ENCODE assay signal across 9 cellular contexts in genomic region chr22:20530368-20531153, GRCh38. TPM values are rescaled to one million over a fixed set of nuclear protein-coding genes. Genes with fewer than 3 reads are reported as not detected.
DNase-seq lines count a peak whose midpoint lies in the region; ATAC-seq, FAIRE-seq and TF ChIP-seq lines count a peak whose summit lies in the region.
"Had no signal": no experiment of that assay in that cellular context is flagged by ENCODE, and none has a peak within 500 bp of the region (broad histone marks: within the 10 kb centered on the region; RNA-seq: fewer than 3 reads in every experiment).

No MANE protein-coding gene starts in this region.

- H3K9me3 Mint-ChIP-seq in activated CD8-positive, alpha-beta T cell treated with anti-CD3 and anti-CD28 coated beads, Interleukin-2, amount 10 ng/mL, durations not matched to agents 7 days and 5 days (ENCODE audit: insufficient read depth), result no peaks in the 10 kb centered on the region
- no peaks in the 10 kb centered on the region for H3K9me3 Mint-ChIP-seq in activated CD8-positive, alpha-beta T cell treated with anti-CD3 and anti-CD28 coated beads for 36 hours

- peak overlapping the region; percentile 49 for H3K27ac Mint-ChIP-seq in activated CD8-positive, alpha-beta T cell treated with anti-CD3 and anti-CD28 coated beads, Interleukin-2, amount 10 ng/mL, durations not matched to agents 7 days and 5 days
- H3K27ac Mint-ChIP-seq in activated CD8-positive, alpha-beta T cell treated with anti-CD3 and anti-CD28 coated beads for 36 hours, result no peak overlapping the region

- intact Hi-C loops in activated CD8-positive, alpha-beta T cell treated with anti-CD3 and anti-CD28 coated beads for 36 hours (cut with micrococcal nuclease), result no loop called here
- intact Hi-C loops in lower lobe of right lung (cut with DNase I), result no loop called here

- no peaks in the 10 kb centered on the region for H3K9me3 ChIP-seq in lower lobe of right lung

- H3K4me3 ChIP-seq in bronchial epithelial cell (ENCODE audit: low read depth, low read length) (no peak overlapping the region), lower lobe of right lung (no peak overlapping the region)

- no peak for TF ChIP-seq CTCF in activated CD8-positive, alpha-beta T cell treated with anti-CD3 and anti-CD28 coated beads for 36 hours (IDR thresholded peaks at IDR 0.05)
- peak; percentile 17 for TF ChIP-seq CTCF in bronchial epithelial cell (IDR thresholded peaks at IDR 0.05; ENCODE audit: insufficient read depth, low read length, severe bottlenecking)
- no peak for TF ChIP-seq CTCF in lower lobe of right lung (IDR thresholded peaks at IDR 0.05)

- H3K27ac ChIP-seq in lower lobe of right lung, result peak overlapping the region; percentile 79

- H3K4me1 Mint-ChIP-seq in activated CD8-positive, alpha-beta T cell treated with anti-CD3 and anti-CD28 coated beads, Interleukin-2, amount 10 ng/mL, durations not matched to agents 7 days and 5 days (ENCODE audit: low read depth), result peaks cover 67% of the 10 kb centered on the region
- peaks cover 75% of the 10 kb centered on the region for H3K4me1 Mint-ChIP-seq in activated CD8-positive, alpha-beta T cell treated with anti-CD3 and anti-CD28 coated beads for 36 hours (ENCODE audit: low read depth)

- FAIRE-seq in bronchial epithelial cell (lab: Jason Lieb, UNC), result peak; percentile 97
- FAIRE-seq in urothelium cell line (lab: Jason Lieb, UNC), result peak; percentile 97

- H3K4me1 ChIP-seq in lower lobe of right lung, result peaks cover 59% of the 10 kb centered on the region

- no peaks in the 10 kb centered on the region for H3K27me3 Mint-ChIP-seq in activated CD8-positive, alpha-beta T cell treated with anti-CD3 and anti-CD28 coated beads, Interleukin-2, amount 10 ng/mL, durations not matched to agents 7 days and 5 days (ENCODE audit: low read depth)
- no peaks in the 10 kb centered on the region for H3K27me3 Mint-ChIP-seq in activated CD8-positive, alpha-beta T cell treated with anti-CD3 and anti-CD28 coated beads for 36 hours

- CTCF ChIA-PET in activated CD8-positive, alpha-beta T cell treated with anti-CD3 and anti-CD28 coated beads, Interleukin-2, amount 10 ng/mL, durations not matched to agents 7 days and 5 days (lab: Charles Lee), result no interaction called here
- CTCF ChIA-PET in activated CD8-positive, alpha-beta T cell treated with anti-CD3 and anti-CD28 coated beads for 36 hours (lab: Charles Lee), result interaction anchor here (0.6 to 1.4 kb wide), 5 partner anchors 8 to 36 kb away, joined by 3 read pairs; no protein-coding TSS in a partner anchor

- ATAC-seq in activated CD8-positive, alpha-beta T cell treated with anti-CD3 and anti-CD28 coated beads, Interleukin-2, amount 10 ng/mL, durations not matched to agents 7 days and 5 days, result no peak
- ATAC-seq in activated CD8-positive, alpha-beta T cell treated with anti-CD3 and anti-CD28 coated beads for 36 hours, result no peak
- ATAC-seq in lower lobe of right lung, result peak; percentile 67 to 72

- POLR2A ChIA-PET in activated CD8-positive, alpha-beta T cell treated with anti-CD3 and anti-CD28 coated beads, Interleukin-2, amount 10 ng/mL, durations not matched to agents 7 days and 5 days (lab: Charles Lee), result interaction anchor here (0.5 to 1.0 kb wide), 2 partner anchors 19 to 22 kb away, joined by 3 read pairs; no protein-coding TSS in a partner anchor
- POLR2A ChIA-PET in activated CD8-positive, alpha-beta T cell treated with anti-CD3 and anti-CD28 coated beads for 36 hours (lab: Charles Lee), result interaction anchor here (1.1 to 5.5 kb wide), 3 partner anchors 17 to 23 kb away, joined by 3 to 22 read pairs (median 5); partner anchors contain the start of gene MED15

- H3K27me3 ChIP-seq in bronchial epithelial cell (ENCODE audit: control insufficient read depth, insufficient read depth, low read length) (no peaks in the 10 kb centered on the region), lower lobe of right lung (ENCODE audit: low read depth) (no peaks in the 10 kb centered on the region)

- DNase-seq in activated CD8-positive, alpha-beta T cell treated with anti-CD3 and anti-CD28 coated beads, Interleukin-2, amount 10 ng/mL, durations not matched to agents 7 days and 5 days, result no peak
- no peak for DNase-seq in activated CD8-positive, alpha-beta T cell treated with anti-CD3 and anti-CD28 coated beads for 36 hours
- peak; percentile 93 for DNase-seq in bronchial epithelial cell (ENCODE audit: low read depth)
- peak; percentile 52 for DNase-seq in lower lobe of right lung
- peak; percentile 89 for DNase-seq in urothelium cell line (ENCODE audit: low spot score)
- DNase-seq in UCSD-AML1 (lab: John Stamatoyannopoulos, UW; ENCODE audit: unreplicated experiment), result no peak
- DNase-seq in NCI-H748 (lab: John Stamatoyannopoulos, UW; ENCODE audit: unreplicated experiment), result no peak
- DNase-seq in NCI-H2081 (lab: John Stamatoyannopoulos, UW), result no peak
- DNase-seq: stimulated activated naive CD4-positive, alpha-beta T cell had no signal

- H3K36me3 Mint-ChIP-seq in activated CD8-positive, alpha-beta T cell treated with anti-CD3 and anti-CD28 coated beads, Interleukin-2, amount 10 ng/mL, durations not matched to agents 7 days and 5 days (ENCODE audit: low read depth), result peaks cover 52% of the 10 kb centered on the region
- peaks cover 34% of the 10 kb centered on the region for H3K36me3 Mint-ChIP-seq in activated CD8-positive, alpha-beta T cell treated with anti-CD3 and anti-CD28 coated beads for 36 hours (ENCODE audit: low read depth)

- no peak overlapping the region for H3K4me3 Mint-ChIP-seq in activated CD8-positive, alpha-beta T cell treated with anti-CD3 and anti-CD28 coated beads, Interleukin-2, amount 10 ng/mL, durations not matched to agents 7 days and 5 days
- no peak overlapping the region for H3K4me3 Mint-ChIP-seq in activated CD8-positive, alpha-beta T cell treated with anti-CD3 and anti-CD28 coated beads for 36 hours

- H3K36me3 ChIP-seq in bronchial epithelial cell (ENCODE audit: control insufficient read depth, insufficient read depth, low read length), result peaks cover 14% of the 10 kb centered on the region
- H3K36me3 ChIP-seq in lower lobe of right lung, result peaks cover 30% of the 10 kb centered on the region

RNA-seq across cellular contexts. Expression of gene MED15, which starts 23.2 kb away (rescaled TPM):
- 100 to 1,000 TPM; 155 to 161 TPM for total RNA-seq in activated CD8-positive, alpha-beta T cell treated with anti-CD3 and anti-CD28 coated beads, Interleukin-2, amount 10 ng/mL, durations not matched to agents 7 days and 5 days
- total RNA-seq in activated CD8-positive, alpha-beta T cell treated with anti-CD3 and anti-CD28 coated beads for 36 hours, result 100 to 1,000 TPM; 110 to 118 TPM
- 20.5 and 22.5 TPM in 2 replicates for total RNA-seq in bronchial epithelial cell
- 105 TPM for total RNA-seq in lower lobe of right lung

RNA-seq across cellular contexts. Expression of gene KLHL22, which starts 35.0 kb away (rescaled TPM):
- total RNA-seq in activated CD8-positive, alpha-beta T cell treated with anti-CD3 and anti-CD28 coated beads, Interleukin-2, amount 10 ng/mL, durations not matched to agents 7 days and 5 days, result 10 to 100 TPM; 29.2 to 30.1 TPM
- 10 to 100 TPM; 16.3 to 17.9 TPM for total RNA-seq in activated CD8-positive, alpha-beta T cell treated with anti-CD3 and anti-CD28 coated beads for 36 hours
- total RNA-seq in bronchial epithelial cell (15.7 and 17.1 TPM in 2 replicates), lower lobe of right lung (24.0 TPM)

Comparison
In these comparisons a context has a peak if more than half of its experiments do, and no peak if none do; other contexts are left out.
1. ATAC-seq: peak in lower lobe of right lung (2 of 2); none in activated CD8-positive, alpha-beta T cell treated with anti-CD3 and anti-CD28 coated beads, Interleukin-2, amount 10 ng/mL, durations not matched to agents 7 days and 5 days (single experiment) and activated CD8-positive, alpha-beta T cell treated with anti-CD3 and anti-CD28 coated beads for 36 hours (single experiment).
2. DNase-seq: peak in bronchial epithelial cell (single experiment), lower lobe of right lung (single experiment) and urothelium cell line (single experiment); none in activated CD8-positive, alpha-beta T cell treated with anti-CD3 and anti-CD28 coated beads, Interleukin-2, amount 10 ng/mL, durations not matched to agents 7 days and 5 days (single experiment), activated CD8-positive, alpha-beta T cell treated with anti-CD3 and anti-CD28 coated beads for 36 hours (single experiment), UCSD-AML1 (single experiment), NCI-H748 (single experiment) and NCI-H2081 (0 of 2).